Comparison of ENCODE assay signal across 1 cellular context in genomic region chr16:84941916-84942315, GRCh38.
TF ChIP-seq lines count a peak whose summit lies in the region.

No MANE protein-coding gene starts in this region.

TF ChIP-seq in GM23338, 12 proteins besides CTCF, POLR2A, EP300 and RAD21 (continued from another document):
- TF ChIP-seq, protein P1, sequence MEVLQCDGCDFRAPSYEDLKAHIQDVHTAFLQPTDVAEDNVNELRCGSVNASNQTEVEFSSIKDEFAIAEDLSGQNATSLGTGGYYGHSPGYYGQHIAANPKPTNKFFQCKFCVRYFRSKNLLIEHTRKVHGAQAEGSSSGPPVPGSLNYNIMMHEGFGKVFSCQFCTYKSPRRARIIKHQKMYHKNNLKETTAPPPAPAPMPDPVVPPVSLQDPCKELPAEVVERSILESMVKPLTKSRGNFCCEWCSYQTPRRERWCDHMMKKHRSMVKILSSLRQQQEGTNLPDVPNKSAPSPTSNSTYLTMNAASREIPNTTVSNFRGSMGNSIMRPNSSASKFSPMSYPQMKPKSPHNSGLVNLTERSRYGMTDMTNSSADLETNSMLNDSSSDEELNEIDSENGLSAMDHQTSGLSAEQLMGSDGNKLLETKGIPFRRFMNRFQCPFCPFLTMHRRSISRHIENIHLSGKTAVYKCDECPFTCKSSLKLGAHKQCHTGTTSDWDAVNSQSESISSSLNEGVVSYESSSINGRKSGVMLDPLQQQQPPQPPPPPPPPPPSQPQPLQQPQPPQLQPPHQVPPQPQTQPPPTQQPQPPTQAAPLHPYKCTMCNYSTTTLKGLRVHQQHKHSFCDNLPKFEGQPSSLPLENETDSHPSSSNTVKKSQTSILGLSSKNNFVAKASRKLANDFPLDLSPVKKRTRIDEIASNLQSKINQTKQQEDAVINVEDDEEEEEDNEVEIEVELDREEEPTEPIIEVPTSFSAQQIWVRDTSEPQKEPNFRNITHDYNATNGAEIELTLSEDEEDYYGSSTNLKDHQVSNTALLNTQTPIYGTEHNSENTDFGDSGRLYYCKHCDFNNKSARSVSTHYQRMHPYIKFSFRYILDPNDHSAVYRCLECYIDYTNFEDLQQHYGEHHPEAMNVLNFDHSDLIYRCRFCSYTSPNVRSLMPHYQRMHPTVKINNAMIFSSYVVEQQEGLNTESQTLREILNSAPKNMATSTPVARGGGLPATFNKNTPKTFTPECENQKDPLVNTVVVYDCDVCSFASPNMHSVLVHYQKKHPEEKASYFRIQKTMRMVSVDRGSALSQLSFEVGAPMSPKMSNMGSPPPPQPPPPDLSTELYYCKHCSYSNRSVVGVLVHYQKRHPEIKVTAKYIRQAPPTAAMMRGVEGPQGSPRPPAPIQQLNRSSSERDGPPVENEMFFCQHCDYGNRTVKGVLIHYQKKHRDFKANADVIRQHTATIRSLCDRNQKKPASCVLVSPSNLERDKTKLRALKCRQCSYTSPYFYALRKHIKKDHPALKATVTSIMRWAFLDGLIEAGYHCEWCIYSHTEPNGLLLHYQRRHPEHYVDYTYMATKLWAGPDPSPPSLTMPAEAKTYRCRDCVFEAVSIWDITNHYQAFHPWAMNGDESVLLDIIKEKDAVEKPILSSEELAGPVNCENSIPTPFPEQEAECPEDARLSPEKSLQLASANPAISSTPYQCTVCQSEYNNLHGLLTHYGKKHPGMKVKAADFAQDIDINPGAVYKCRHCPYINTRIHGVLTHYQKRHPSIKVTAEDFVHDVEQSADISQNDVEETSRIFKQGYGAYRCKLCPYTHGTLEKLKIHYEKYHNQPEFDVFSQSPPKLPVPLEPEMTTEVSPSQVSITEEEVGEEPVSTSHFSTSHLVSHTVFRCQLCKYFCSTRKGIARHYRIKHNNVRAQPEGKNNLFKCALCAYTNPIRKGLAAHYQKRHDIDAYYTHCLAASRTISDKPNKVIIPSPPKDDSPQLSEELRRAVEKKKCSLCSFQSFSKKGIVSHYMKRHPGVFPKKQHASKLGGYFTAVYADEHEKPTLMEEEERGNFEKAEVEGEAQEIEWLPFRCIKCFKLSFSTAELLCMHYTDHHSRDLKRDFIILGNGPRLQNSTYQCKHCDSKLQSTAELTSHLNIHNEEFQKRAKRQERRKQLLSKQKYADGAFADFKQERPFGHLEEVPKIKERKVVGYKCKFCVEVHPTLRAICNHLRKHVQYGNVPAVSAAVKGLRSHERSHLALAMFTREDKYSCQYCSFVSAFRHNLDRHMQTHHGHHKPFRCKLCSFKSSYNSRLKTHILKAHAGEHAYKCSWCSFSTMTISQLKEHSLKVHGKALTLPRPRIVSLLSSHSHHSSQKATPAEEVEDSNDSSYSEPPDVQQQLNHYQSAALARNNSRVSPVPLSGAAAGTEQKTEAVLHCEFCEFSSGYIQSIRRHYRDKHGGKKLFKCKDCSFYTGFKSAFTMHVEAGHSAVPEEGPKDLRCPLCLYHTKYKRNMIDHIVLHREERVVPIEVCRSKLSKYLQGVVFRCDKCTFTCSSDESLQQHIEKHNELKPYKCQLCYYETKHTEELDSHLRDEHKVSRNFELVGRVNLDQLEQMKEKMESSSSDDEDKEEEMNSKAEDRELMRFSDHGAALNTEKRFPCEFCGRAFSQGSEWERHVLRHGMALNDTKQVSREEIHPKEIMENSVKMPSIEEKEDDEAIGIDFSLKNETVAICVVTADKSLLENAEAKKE (CRISPR knock-in tag; IDR thresholded peaks at IDR 0.05): no peak
